Comparison of ENCODE assay signal across 18 cellular contexts in genomic region chr11:28490763-28491382, GRCh38.
DNase-seq lines count a peak whose midpoint lies in the region; ATAC-seq and TF ChIP-seq lines count a peak whose summit lies in the region.
"Had no signal": no experiment of that assay in that cellular context is flagged by ENCODE, and none has a peak within 500 bp of the region (broad histone marks: within the 10 kb centered on the region; RNA-seq: fewer than 3 reads in every experiment).

No MANE protein-coding gene starts in this region.

- H3K36me3 ChIP-seq in right atrium auricular region (no peaks in the 10 kb centered on the region), stomach (no peaks in the 10 kb centered on the region)
- H3K36me3 ChIP-seq: BLaER1, SJSA1 had no signal

- intact Hi-C loops in Right ventricle myocardium superior (cut with DNase I): no loop called here
- intact Hi-C loops in stomach (cut with DNase I; ENCODE audit: low total_unique reads): no loop called here

- H3K4me1 ChIP-seq in right atrium auricular region (no peaks in the 10 kb centered on the region), stomach (no peaks in the 10 kb centered on the region)
- H3K4me1 ChIP-seq: BLaER1, SJSA1 had no signal

- H3K4me3 ChIP-seq in right atrium auricular region (no peak overlapping the region), cardiac fibroblast (replicated peaks in 1 of 2; ENCODE audit: low read depth in 2 of 2, low read length in 2 of 2) (no peak overlapping the region), stomach (no peak overlapping the region)
- H3K4me3 ChIP-seq: BLaER1, SJSA1 had no signal

- H3K27me3 ChIP-seq in right atrium auricular region (no peaks in the 10 kb centered on the region), stomach (no peaks in the 10 kb centered on the region)
- H3K27me3 ChIP-seq: BLaER1, SJSA1 had no signal

- TF ChIP-seq EP300 in stomach (IDR thresholded peaks at IDR 0.05): no peak

- H3K27ac ChIP-seq in right atrium auricular region (no peak overlapping the region), stomach (no peak overlapping the region)
- H3K27ac ChIP-seq: BLaER1, SJSA1 had no signal

- no peak for TF ChIP-seq POLR2A in stomach (IDR thresholded peaks at IDR 0.05)

- TF ChIP-seq CTCF in right atrium auricular region (IDR thresholded peaks at IDR 0.05) (no peak), cardiac fibroblast (IDR thresholded peaks at IDR 0.05; ENCODE audit: low read depth, low read length) (no peak), stomach (IDR thresholded peaks at IDR 0.05) (no peak)

- ATAC-seq in Right ventricle myocardium superior (ENCODE audit: poor library complexity): peak; percentile 34
- ATAC-seq: CD8-positive, alpha-beta T cell; Panc1 had no signal

- H3K9me3 ChIP-seq in right atrium auricular region (no peaks in the 10 kb centered on the region), stomach (no peaks in the 10 kb centered on the region)
- H3K9me3 ChIP-seq: BLaER1, SJSA1 had no signal

- no peak for DNase-seq in Right ventricle myocardium superior
- no peak for DNase-seq in right atrium auricular region (ENCODE audit: low spot score)
- DNase-seq in cardiac fibroblast (ENCODE audit: low read depth in 2 of 2): peak; percentile 50 to 53
- DNase-seq in fibroblast of the conjunctiva (ENCODE audit: low read depth): peak; percentile 3
- peak; percentile 40 for DNase-seq in stromal cell of bone marrow (ENCODE audit: low read depth)
- no peak for DNase-seq in NCI-H82 treated with DMSO at 0.1 percent for 48 hours (lab: John Stamatoyannopoulos, UW; ENCODE audit: unreplicated experiment)
- DNase-seq in stomach: no peak
- DNase-seq in activated gamma-delta T cell (lab: John Stamatoyannopoulos, UW): no peak
- DNase-seq: Calu3; CD8-positive, alpha-beta T cell; NCI-H1105 treated with DMSO at 0.1 percent for 48 hours; NCI-H1694; NCI-H2081 treated with DMSO at 0.1 percent for 48 hours; NCI-H446 treated with DMSO at 0.1 percent for 48 hours; NCI-H69 had no signal

Comparison
In these comparisons a context has a peak if more than half of its experiments do, and no peak if none do; other contexts are left out.
1. DNase-seq: peak in cardiac fibroblast (2 of 2), fibroblast of the conjunctiva (single experiment) and stromal cell of bone marrow (single experiment); none in Right ventricle myocardium superior (single experiment), right atrium auricular region (single experiment), NCI-H82 treated with DMSO at 0.1 percent for 48 hours (single experiment), stomach (single experiment) and activated gamma-delta T cell (single experiment).